Comparison of ENCODE assay signal across 25 cellular contexts in the genomic region with DNA sequence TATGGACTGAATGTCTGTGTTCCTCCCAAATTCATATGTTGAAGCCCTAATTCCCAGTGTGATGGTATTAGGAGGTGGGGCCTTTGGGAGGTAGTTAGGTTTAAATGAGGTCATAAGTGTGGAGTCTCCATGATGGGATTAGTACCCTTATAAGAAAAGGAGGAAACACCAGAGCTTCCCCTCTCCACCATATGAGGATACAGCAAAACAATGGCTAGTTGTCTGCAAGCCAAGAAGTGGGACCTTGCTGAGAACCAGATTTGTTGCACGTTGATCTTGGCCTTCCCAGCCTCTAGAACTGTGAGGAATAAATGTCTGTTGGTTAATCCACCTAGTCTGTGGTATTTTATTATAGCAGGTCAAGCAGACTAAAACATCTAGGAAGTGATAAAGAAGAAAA.
DNase-seq lines count a peak whose midpoint lies in the region; FAIRE-seq and TF ChIP-seq lines count a peak whose summit lies in the region.
"Had no signal": no experiment of that assay in that cellular context is flagged by ENCODE, and none has a peak within 500 bp of the region (broad histone marks: within the 10 kb centered on the region; RNA-seq: fewer than 3 reads in every experiment).

No MANE protein-coding gene starts in this region.

- H3K27me3 ChIP-seq in endothelial cell of umbilical vein (ENCODE audit: control insufficient read depth in 2 of 2, insufficient read depth in 2 of 2, low read length in 2 of 2), result no peaks in the 10 kb centered on the region
- no peaks in the 10 kb centered on the region for H3K27me3 ChIP-seq in MG63
- H3K27me3 ChIP-seq: BE2C, BLaER1 had no signal

- no TSS peak for BruUV-seq in endothelial cell of umbilical vein (replicated peaks; lab: Mats Ljungman, UMichigan)

- H4K20me1 ChIP-seq in endothelial cell of umbilical vein (replicated peaks; ENCODE audit: control insufficient read depth, extremely low read depth, insufficient read depth, low read length), result no peaks in the 10 kb centered on the region
- H4K20me1 ChIP-seq: BLaER1 had no signal

- no peaks in the 10 kb centered on the region for H3K9me3 ChIP-seq in endothelial cell of umbilical vein (replicated peaks; ENCODE audit: control insufficient read depth, insufficient read depth, low read length)
- peaks cover 12% of the 10 kb centered on the region for H3K9me3 ChIP-seq in MG63
- H3K9me3 ChIP-seq: BE2C had no signal

- FAIRE-seq in endothelial cell of umbilical vein (lab: Jason Lieb, UNC), result peak; percentile 48
- FAIRE-seq: A204.1, GM12878, GM12892, GM19239 had no signal

- POLR2A ChIA-PET in endothelial cell of umbilical vein (lab: Charles Lee), result no interaction called here

- DNase-seq in dermis blood vessel endothelial cell, result peak; percentile 81
- DNase-seq in endothelial cell of umbilical vein (ENCODE audit: low read depth, low spot score), result peak; percentile 48
- DNase-seq in pulmonary artery endothelial cell (ENCODE audit: low read depth, low spot score), result peak; percentile 50
- no peak for DNase-seq in MG63
- DNase-seq in cerebellar nuclear complex (lab: John Stamatoyannopoulos, UW), result no peak
- DNase-seq: 8988T; ACHN; BE2C; C1 segment of cervical spinal cord; CD4-positive, alpha-beta memory T cell; CD4-positive, CD25-positive, alpha-beta regulatory T cell; CD8-positive, alpha-beta memory T cell; COR-L47; DMS 273 treated with DMSO at 0.1 percent for 48 hours; DMS153; DMS53; DMS79; DND-41; EL; GDM1 had no signal

- no peak for TF ChIP-seq POLR2A in endothelial cell of umbilical vein (IDR thresholded peaks at IDR 0.05; ENCODE audit: low read depth, low read length)

- no peak overlapping the region for H2AFZ ChIP-seq in endothelial cell of umbilical vein (ENCODE audit: low read depth, low read length)

- TF ChIP-seq CTCF in endothelial cell of umbilical vein (IDR thresholded peaks at IDR 0.05; ENCODE audit: extremely low read depth in 1 of 2, insufficient read depth in 1 of 2, low read depth in 1 of 2, low read length in 2 of 2), result no peak

- H3K4me3 ChIP-seq in endothelial cell of umbilical vein (replicated peaks in 1 of 3; ENCODE audit: insufficient read depth in 1 of 3, low read depth in 1 of 3, low read length in 3 of 3) (no peak overlapping the region), MG63 (no peak overlapping the region)
- H3K4me3 ChIP-seq: BLaER1, GM12878 had no signal

- H3K27ac ChIP-seq in endothelial cell of umbilical vein (ENCODE audit: insufficient read depth, low read depth, low read length), result no peak overlapping the region
- H3K27ac ChIP-seq: BLaER1 had no signal

- H3K4me1 ChIP-seq in endothelial cell of umbilical vein (ENCODE audit: control insufficient read depth, extremely low read depth, insufficient read depth, low read length), result no peaks in the 10 kb centered on the region
- H3K4me1 ChIP-seq: BE2C, BLaER1 had no signal

- H3K9ac ChIP-seq in endothelial cell of umbilical vein (replicated peaks; ENCODE audit: extremely low read depth, insufficient read depth, low read length), result no peak overlapping the region
- H3K9ac ChIP-seq: BLaER1 had no signal

- no peak overlapping the region for H3K4me2 ChIP-seq in endothelial cell of umbilical vein (ENCODE audit: insufficient read depth, low read length)
- H3K4me2 ChIP-seq: BLaER1 had no signal

- no peaks in the 10 kb centered on the region for H3K9me1 ChIP-seq in endothelial cell of umbilical vein (replicated peaks; ENCODE audit: control insufficient read depth, extremely low read depth, insufficient read depth, low read length)

- H3K36me3 ChIP-seq in endothelial cell of umbilical vein (ENCODE audit: control insufficient read depth in 2 of 2, extremely low read depth in 1 of 2, insufficient read depth in 2 of 2, low read length in 2 of 2), result no peaks in the 10 kb centered on the region
- no peaks in the 10 kb centered on the region for H3K36me3 ChIP-seq in MG63
- H3K36me3 ChIP-seq: BE2C had no signal

- CTCF ChIA-PET in endothelial cell of umbilical vein (lab: Charles Lee), result interaction anchor here (0.6 to 1.7 kb wide), 4 partner anchors 10 to 41 kb away, joined by 3 to 6 read pairs (median 4); no protein-coding TSS in a partner anchor

- intact Hi-C loops in endothelial cell of umbilical vein (cut with micrococcal nuclease), result no loop called here

- no peaks in the 10 kb centered on the region for H3K79me2 ChIP-seq in endothelial cell of umbilical vein (ENCODE audit: control insufficient read depth, insufficient read depth, low read length)

- dilution Hi-C loops in endothelial cell of umbilical vein (cut with MboI; ENCODE audit: extremely low pct_ligation_motif_present, low sequenced_read_pairs), result no loop called here

TF ChIP-seq in endothelial cell of umbilical vein, 7 proteins besides CTCF, POLR2A, EP300 and RAD21:
- TF ChIP-seq POLR2AphosphoS5 (IDR thresholded peaks at IDR 0.05; ENCODE audit: insufficient read depth, low read depth, low read length) (no peak), FOS (IDR thresholded peaks at IDR 0.05; ENCODE audit: borderline replicate concordance, insufficient read depth, low read length) (no peak), JUN (IDR thresholded peaks at IDR 0.05; ENCODE audit: borderline replicate concordance, insufficient read depth, insufficient read length, low read depth) (no peak), EZH2 (IDR thresholded peaks at IDR 0.05; ENCODE audit: borderline replicate concordance, low read depth, low read length, severe bottlenecking) (no peak), MYC (IDR thresholded peaks at IDR 0.05; ENCODE audit: low read depth, low read length) (no peak), GATA2 (IDR thresholded peaks at IDR 0.05; ENCODE audit: insufficient read depth, insufficient read length, low read depth, low read length) (no peak)

Comparison
In these comparisons a context has a peak if more than half of its experiments do, and no peak if none do; other contexts are left out.
1. DNase-seq: peak in dermis blood vessel endothelial cell (single experiment), endothelial cell of umbilical vein (single experiment) and pulmonary artery endothelial cell (single experiment); none in MG63 (single experiment) and cerebellar nuclear complex (0 of 2).